1 cellular context compared by ENCODE assay signal in the genomic region with DNA sequence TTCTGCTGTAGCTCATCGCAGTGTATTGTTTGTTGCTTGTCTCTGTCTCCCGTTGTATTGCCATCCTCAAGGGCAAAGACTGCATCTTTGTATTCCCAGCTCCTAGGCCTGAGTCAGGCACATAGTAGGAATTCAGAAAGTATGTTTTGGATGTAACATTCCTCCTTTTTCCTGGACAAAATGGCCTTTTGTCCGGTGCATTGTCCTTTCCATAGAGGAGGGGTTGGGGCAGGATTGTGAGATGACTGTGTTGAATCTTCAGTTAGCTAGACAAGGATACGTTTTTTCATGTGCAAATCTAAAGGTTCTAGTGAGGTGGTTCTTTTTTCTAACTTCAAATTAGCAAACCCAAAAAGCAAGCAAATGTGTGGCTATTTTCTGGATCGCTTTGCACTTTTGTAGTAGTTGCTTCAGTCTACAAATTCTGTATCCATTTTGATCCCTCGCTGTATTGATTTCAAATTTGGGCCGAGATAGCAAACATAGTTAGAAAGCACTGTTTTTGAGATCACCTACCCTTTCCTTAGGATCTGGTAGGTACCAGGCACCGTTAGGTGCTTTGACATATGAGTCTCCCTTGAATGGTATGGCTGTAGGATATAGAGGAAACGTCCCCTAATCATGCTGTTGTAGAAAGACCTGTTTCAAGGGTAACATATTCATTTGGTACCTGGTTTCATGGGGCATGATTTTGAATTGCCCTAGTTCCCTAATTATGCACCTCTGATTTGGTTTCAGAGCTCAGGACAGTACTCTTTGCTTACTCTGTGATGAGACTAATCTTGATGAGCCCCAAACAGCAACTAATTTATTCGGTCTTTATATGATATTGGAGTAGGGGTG.
TF ChIP-seq lines count a peak whose summit lies in the region.

No MANE protein-coding gene starts in this region.

TF ChIP-seq in GM23338, 12 proteins besides CTCF, POLR2A, EP300 and RAD21 (continued from another document):
- TF ChIP-seq ETS1 (IDR thresholded peaks at IDR 0.05): no peak
